In the genomic region with DNA sequence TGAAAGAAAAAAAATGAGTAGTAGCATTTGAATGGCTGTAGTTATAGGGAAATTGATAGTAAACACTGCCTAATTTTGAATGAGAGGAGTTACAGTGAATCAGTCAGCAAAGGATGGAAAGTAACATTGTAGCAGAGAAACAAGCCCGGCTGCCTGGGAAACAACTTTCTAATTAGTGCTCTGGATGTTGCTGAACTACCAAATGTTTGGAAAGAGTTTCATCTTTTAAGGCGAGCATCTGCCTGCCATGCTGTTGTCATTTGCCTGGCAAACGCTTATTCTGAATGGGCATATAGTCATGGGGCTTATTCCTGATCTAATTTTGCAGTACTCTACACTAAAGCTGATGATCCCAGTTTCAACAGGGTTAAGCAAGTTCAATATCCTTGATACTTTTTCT, we compare ENCODE assay signal across 15 cellular contexts.
DNase-seq lines count a peak whose midpoint lies in the region; ATAC-seq and TF ChIP-seq lines count a peak whose summit lies in the region.
"Had no signal": no experiment of that assay in that cellular context is flagged by ENCODE, and none has a peak within 500 bp of the region (broad histone marks: within the 10 kb centered on the region; RNA-seq: fewer than 3 reads in every experiment).

No MANE protein-coding gene starts in this region.

- H3F3A ChIP-seq in SK-N-SH (replicated peaks; ENCODE audit: insufficient read depth): peaks cover 40% of the 10 kb centered on the region

- no peak overlapping the region for H3K18ac ChIP-seq in mesenchymal stem cell (ENCODE audit: low read depth in 1 of 2, low read length in 2 of 2)

- H3K9me3 ChIP-seq in SK-N-SH (no peaks in the 10 kb centered on the region), testis (no peaks in the 10 kb centered on the region), mesenchymal stem cell (ENCODE audit: control insufficient read depth, low read length) (no peaks in the 10 kb centered on the region)
- H3K9me3 ChIP-seq: HAP-1, SJSA1 had no signal

- peak overlapping the region in 1 of 2 experiments; percentile 21 for H2BK12ac ChIP-seq in mesenchymal stem cell (ENCODE audit: low read length in 2 of 2)

- DNase-seq in SK-N-SH: no peak
- peak; percentile 14 to 52 for DNase-seq in NCI-H446 (lab: John Stamatoyannopoulos, UW)
- peak; percentile 51 for DNase-seq in fibroblast of gingiva (ENCODE audit: low read depth)
- peak; percentile 68 for DNase-seq in testis
- no peak for DNase-seq in NCI-H146 treated with DMSO at 0.1 percent for 48 hours (lab: John Stamatoyannopoulos, UW; ENCODE audit: unreplicated experiment)
- DNase-seq in NCI-H2107 treated with DMSO at 0.1 percent for 48 hours (lab: John Stamatoyannopoulos, UW; ENCODE audit: unreplicated experiment): no peak
- DNase-seq in mesenchymal stem cell: no peak
- DNase-seq: CD4-positive, alpha-beta T cell; NCI-H1930; NCI-H2227 treated with DMSO at 0.1 percent for 48 hours; NCI-H774 had no signal

- no peak overlapping the region for H3K14ac ChIP-seq in mesenchymal stem cell (ENCODE audit: low read length in 2 of 2)

- H3K79me2 ChIP-seq in SK-N-SH (ENCODE audit: insufficient read depth): peaks cover 32% of the 10 kb centered on the region; the same call in 1 of the 2 replicates

- H3K4ac ChIP-seq in mesenchymal stem cell (ENCODE audit: low read depth in 1 of 2, low read length in 2 of 2): peak overlapping the region in 1 of 2 experiments; percentile 26

- H4K91ac ChIP-seq in mesenchymal stem cell (ENCODE audit: low read length): no peak overlapping the region

- no peak for TF ChIP-seq EP300 in SK-N-SH (IDR thresholded peaks at IDR 0.05; ENCODE audit: borderline replicate concordance in 1 of 2, low read depth in 1 of 2, low read length in 1 of 2)

- H2BK5ac ChIP-seq in mesenchymal stem cell (ENCODE audit: low read depth, low read length, poor library complexity, severe bottlenecking): no peak overlapping the region

- H3K23ac ChIP-seq in mesenchymal stem cell (ENCODE audit: low read length in 2 of 2): no peak overlapping the region

- H3K4me3 ChIP-seq in SK-N-SH (ENCODE audit: low read depth in 2 of 2, low read length in 1 of 2): no peak overlapping the region
- no peak overlapping the region for H3K4me3 ChIP-seq in testis
- no peak overlapping the region for H3K4me3 ChIP-seq in mesenchymal stem cell (ENCODE audit: insufficient read depth in 1 of 2, low read depth in 1 of 2, low read length in 2 of 2)
- H3K4me3 ChIP-seq: GM23338, HAP-1, SJSA1 had no signal

- ATAC-seq in SK-N-SH treated with all-trans-retinoic acid at 6 μM for 48 hours: peak; percentile 10; the same call in 1 of the 3 replicates

- H2BK15ac ChIP-seq in mesenchymal stem cell (ENCODE audit: low read depth, poor library complexity, severe bottlenecking): no peak overlapping the region

- H2AFZ ChIP-seq in SK-N-SH (ENCODE audit: low read depth) (no peak overlapping the region), mesenchymal stem cell (ENCODE audit: low read depth, low read length) (no peak overlapping the region)
- H2AFZ ChIP-seq: GM23338 had no signal

- no peak for TF ChIP-seq POLR2A in testis (IDR thresholded peaks at IDR 0.05)

- no peaks in the 10 kb centered on the region for H3K9me2 ChIP-seq in SK-N-SH

- TF ChIP-seq CTCF in SK-N-SH (IDR thresholded peaks at IDR 0.05): no peak
- no peak for TF ChIP-seq CTCF in testis (IDR thresholded peaks at IDR 0.05)

- no peak overlapping the region for H2BK120ac ChIP-seq in mesenchymal stem cell (ENCODE audit: low read depth, low read length)

- no peaks in the 10 kb centered on the region for H4K20me1 ChIP-seq in SK-N-SH (ENCODE audit: insufficient read depth)

- POLR2A ChIA-PET in SK-N-SH (lab: Yijun Ruan, JAX): no interaction called here

- H3K4me2 ChIP-seq in SK-N-SH: no peak overlapping the region
- H3K4me2 ChIP-seq in mesenchymal stem cell (ENCODE audit: low read length, poor library complexity, severe bottlenecking): no peak overlapping the region
- H3K4me2 ChIP-seq: GM23338 had no signal

- peaks cover 60 to 96% of the 10 kb centered on the region in 2 experiments for H3K36me3 ChIP-seq in SK-N-SH (replicated peaks in 1 of 2; ENCODE audit: control insufficient read depth in 1 of 2, insufficient read depth in 2 of 2, low read length in 1 of 2)
- H3K36me3 ChIP-seq in testis (ENCODE audit: low read depth, missing control alignments): no peaks in the 10 kb centered on the region
- peaks cover 14 to 99% of the 10 kb centered on the region in 2 experiments for H3K36me3 ChIP-seq in mesenchymal stem cell (ENCODE audit: control insufficient read depth in 1 of 2, insufficient read depth in 2 of 2, low read depth in 1 of 2, low read length in 2 of 2)
- H3K36me3 ChIP-seq: HAP-1 had no signal

- TF ChIP-seq RAD21 in SK-N-SH (IDR thresholded peaks at IDR 0.05; ENCODE audit: low read length): no peak

- H3K9ac ChIP-seq in SK-N-SH (no peak overlapping the region), mesenchymal stem cell (ENCODE audit: low read length) (no peak overlapping the region)

- CTCF ChIA-PET in SK-N-SH (lab: Yijun Ruan, JAX): interaction anchor here (0.7 kb wide), 1 partner anchor 8 kb away, joined by 3 read pairs; no protein-coding TSS in a partner anchor

- H3K4me1 ChIP-seq in SK-N-SH (ENCODE audit: control insufficient read depth in 1 of 2, insufficient read depth in 2 of 2, low read depth in 1 of 2, low read length in 1 of 2) (peaks cover 0 to 10% of the 10 kb centered on the region in 2 experiments; a peak in 2 of 4 replicates), testis (peaks cover 12% of the 10 kb centered on the region), mesenchymal stem cell (ENCODE audit: control insufficient read depth, insufficient read depth, low read depth, low read length) (no peaks in the 10 kb centered on the region)
- H3K4me1 ChIP-seq: HAP-1, SJSA1 had no signal

- no peak overlapping the region for H2AK5ac ChIP-seq in mesenchymal stem cell (ENCODE audit: low read length, severe bottlenecking)

- H4K8ac ChIP-seq in mesenchymal stem cell (ENCODE audit: low read length): no peak overlapping the region

- 77% methylated on average over 3 of the region's 3 CpGs for WGBS in SK-N-SH (ENCODE audit: low lambda C conversion rate)
- 58 to 60% methylated on average over 3 of the region's 3 CpGs for WGBS in testis, 2 donors
- WGBS in mesenchymal stem cell: 97% methylated on average over 3 of the region's 3 CpGs

- H3K27ac ChIP-seq in SK-N-SH (ENCODE audit: low read depth in 2 of 2, low read length in 1 of 2): peak overlapping the region in 1 of 2 experiments; percentile 34; a peak in 2 of 4 replicates
- no peak overlapping the region for H3K27ac ChIP-seq in testis
- no peak overlapping the region for H3K27ac ChIP-seq in mesenchymal stem cell (ENCODE audit: low read length, poor library complexity, severe bottlenecking)
- H3K27ac ChIP-seq: SJSA1 had no signal

- no peaks in the 10 kb centered on the region for H3K79me1 ChIP-seq in mesenchymal stem cell (replicated peaks; ENCODE audit: low read length, poor library complexity, severe bottlenecking)

- intact Hi-C loops in testis (cut with DNase I; ENCODE audit: low total_unique reads): no loop called here

- H3K27me3 ChIP-seq in SK-N-SH (ENCODE audit: insufficient read depth): no peaks in the 10 kb centered on the region
- H3K27me3 ChIP-seq in testis: no peaks in the 10 kb centered on the region
- H3K27me3 ChIP-seq in mesenchymal stem cell (ENCODE audit: control insufficient read depth in 1 of 2, insufficient read depth in 1 of 2, low read length in 2 of 2): no peaks in the 10 kb centered on the region
- H3K27me3 ChIP-seq: SJSA1 had no signal

TF ChIP-seq in SK-N-SH treated with all-trans-retinoic acid at 6 μM for 48 hours, 23 proteins besides CTCF, POLR2A, EP300 and RAD21:
- TF ChIP-seq TOX (CRISPR knock-in tag; IDR thresholded peaks at IDR 0.05; ENCODE audit: borderline replicate concordance): no peak
- TF ChIP-seq, protein P1, sequence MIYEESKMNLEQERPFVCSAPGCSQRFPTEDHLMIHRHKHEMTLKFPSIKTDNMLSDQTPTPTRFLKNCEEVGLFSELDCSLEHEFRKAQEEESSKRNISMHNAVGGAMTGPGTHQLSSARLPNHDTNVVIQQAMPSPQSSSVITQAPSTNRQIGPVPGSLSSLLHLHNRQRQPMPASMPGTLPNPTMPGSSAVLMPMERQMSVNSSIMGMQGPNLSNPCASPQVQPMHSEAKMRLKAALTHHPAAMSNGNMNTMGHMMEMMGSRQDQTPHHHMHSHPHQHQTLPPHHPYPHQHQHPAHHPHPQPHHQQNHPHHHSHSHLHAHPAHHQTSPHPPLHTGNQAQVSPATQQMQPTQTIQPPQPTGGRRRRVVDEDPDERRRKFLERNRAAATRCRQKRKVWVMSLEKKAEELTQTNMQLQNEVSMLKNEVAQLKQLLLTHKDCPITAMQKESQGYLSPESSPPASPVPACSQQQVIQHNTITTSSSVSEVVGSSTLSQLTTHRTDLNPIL (CRISPR knock-in tag; IDR thresholded peaks at IDR 0.05; ENCODE audit: low read depth): no peak
- no peak for TF ChIP-seq ZNF8 (CRISPR knock-in tag; IDR thresholded peaks at IDR 0.05)

TF ChIP-seq in SK-N-SH, 30 proteins besides CTCF, POLR2A, EP300 and RAD21 (continues in another document):
- no peak for TF ChIP-seq CHD2 (IDR thresholded peaks at IDR 0.05; ENCODE audit: low read length, partially characterized antibody)
- TF ChIP-seq, protein P2, sequence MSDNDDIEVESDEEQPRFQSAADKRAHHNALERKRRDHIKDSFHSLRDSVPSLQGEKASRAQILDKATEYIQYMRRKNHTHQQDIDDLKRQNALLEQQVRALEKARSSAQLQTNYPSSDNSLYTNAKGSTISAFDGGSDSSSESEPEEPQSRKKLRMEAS (IDR thresholded peaks at IDR 0.05; ENCODE audit: low read depth): no peak
- TF ChIP-seq TEAD4 (IDR thresholded peaks at IDR 0.05; ENCODE audit: borderline replicate concordance, insufficient read depth): no peak
- no peak for TF ChIP-seq MEF2A (IDR thresholded peaks at IDR 0.05; ENCODE audit: borderline replicate concordance, low read depth)
- no peak for TF ChIP-seq FOXM1 (IDR thresholded peaks at IDR 0.05; ENCODE audit: low read depth)
- TF ChIP-seq, protein P3, sequence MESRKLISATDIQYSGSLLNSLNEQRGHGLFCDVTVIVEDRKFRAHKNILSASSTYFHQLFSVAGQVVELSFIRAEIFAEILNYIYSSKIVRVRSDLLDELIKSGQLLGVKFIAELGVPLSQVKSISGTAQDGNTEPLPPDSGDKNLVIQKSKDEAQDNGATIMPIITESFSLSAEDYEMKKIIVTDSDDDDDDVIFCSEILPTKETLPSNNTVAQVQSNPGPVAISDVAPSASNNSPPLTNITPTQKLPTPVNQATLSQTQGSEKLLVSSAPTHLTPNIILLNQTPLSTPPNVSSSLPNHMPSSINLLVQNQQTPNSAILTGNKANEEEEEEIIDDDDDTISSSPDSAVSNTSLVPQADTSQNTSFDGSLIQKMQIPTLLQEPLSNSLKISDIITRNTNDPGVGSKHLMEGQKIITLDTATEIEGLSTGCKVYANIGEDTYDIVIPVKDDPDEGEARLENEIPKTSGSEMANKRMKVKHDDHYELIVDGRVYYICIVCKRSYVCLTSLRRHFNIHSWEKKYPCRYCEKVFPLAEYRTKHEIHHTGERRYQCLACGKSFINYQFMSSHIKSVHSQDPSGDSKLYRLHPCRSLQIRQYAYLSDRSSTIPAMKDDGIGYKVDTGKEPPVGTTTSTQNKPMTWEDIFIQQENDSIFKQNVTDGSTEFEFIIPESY (IDR thresholded peaks at IDR 0.05; ENCODE audit: borderline replicate concordance, low read depth): no peak
- TF ChIP-seq RCOR1 (IDR thresholded peaks at IDR 0.05; ENCODE audit: low read length): no peak

Comparison
In these comparisons a context has a peak if more than half of its experiments do, and no peak if none do; other contexts are left out.
1. DNase-seq: peak in NCI-H446 (2 of 2), fibroblast of gingiva (single experiment) and testis (single experiment); none in SK-N-SH (single experiment), NCI-H146 treated with DMSO at 0.1 percent for 48 hours (single experiment), NCI-H2107 treated with DMSO at 0.1 percent for 48 hours (single experiment) and mesenchymal stem cell (single experiment).